Comparison of ENCODE assay signal across 18 cellular contexts in genomic region chr15:63551400-63551799, GRCh38. TPM values are rescaled to one million over a fixed set of nuclear protein-coding genes. Genes with fewer than 3 reads are reported as not detected.
DNase-seq lines count a peak whose midpoint lies in the region; TF ChIP-seq lines count a peak whose summit lies in the region.
"Had no signal": no experiment of that assay in that cellular context is flagged by ENCODE, and none has a peak within 500 bp of the region (broad histone marks: within the 10 kb centered on the region; RNA-seq: fewer than 3 reads in every experiment).

No MANE protein-coding gene starts in this region.

- in situ Hi-C loops in GM23248 (cut with MboI) = no loop called here

- TF ChIP-seq CTCF in fibroblast of mammary gland (conservative IDR thresholded peaks at IDR 0.05; ENCODE audit: control insufficient read depth, insufficient read depth, low read depth, low read length) (no peak), sigmoid colon (IDR thresholded peaks at IDR 0.05) (no peak), GM10266 (IDR thresholded peaks at IDR 0.05; ENCODE audit: control insufficient read depth, insufficient read depth, low read depth, missing control alignments) (no peak)

- H3K79me2 ChIP-seq in GM23248 (ENCODE audit: insufficient read depth) = 0 out of 2 replicates have a peak, but pooled peaks cover 7% of the 10 kb centered on the region

- H3K9ac ChIP-seq in GM23248 = no peak overlapping the region

- H3K36me3 ChIP-seq in GM23248 (ENCODE audit: low read depth) = no peaks in the 10 kb centered on the region
- no peaks in the 10 kb centered on the region for H3K36me3 ChIP-seq in SJCRH30
- peaks cover 0 to under 1% (median 0%) of the 10 kb centered on the region in 4 donors for H3K36me3 ChIP-seq in sigmoid colon

- no peaks in the 10 kb centered on the region for H3K9me2 ChIP-seq in GM23248 (ENCODE audit: insufficient read depth)

- H3K27ac ChIP-seq in GM23248 = no peak overlapping the region
- H3K27ac ChIP-seq in SJCRH30 = peak overlapping the region; percentile 42
- H3K27ac ChIP-seq in sigmoid colon = peak overlapping the region in 3 of 4 donors; percentile 59 to 80 (median 76)

- H2AFZ ChIP-seq in GM23248 = no peak overlapping the region
- H2AFZ ChIP-seq: GM23338 had no signal

- intact Hi-C loops in sigmoid colon (cut with DNase I) = loop anchor here (5.0 kb wide), 1 partner anchor 44 kb away; no protein-coding TSS in a partner anchor

- H3K4me1 ChIP-seq in GM23248 (ENCODE audit: insufficient read depth) (peaks cover 34% of the 10 kb centered on the region), SJCRH30 (peaks cover 39% of the 10 kb centered on the region), sigmoid colon (peaks cover 0 to 40% (median 35%) of the 10 kb centered on the region in 4 donors)

- H3K9me3 ChIP-seq in GM23248 (ENCODE audit: low read depth) (no peaks in the 10 kb centered on the region), SJCRH30 (replicated peaks) (no peaks in the 10 kb centered on the region), sigmoid colon (no peaks in the 10 kb centered on the region)

- no peak overlapping the region for H3K4me3 ChIP-seq in GM23248
- H3K4me3 ChIP-seq in SJCRH30 = no peak overlapping the region
- H3K4me3 ChIP-seq in fibroblast of mammary gland (ENCODE audit: control insufficient read depth, low read depth, low read length) = no peak overlapping the region
- H3K4me3 ChIP-seq in sigmoid colon = no peak overlapping the region
- H3K4me3 ChIP-seq: GM23338 had no signal

- no peaks in the 10 kb centered on the region for H4K20me1 ChIP-seq in GM23248 (ENCODE audit: insufficient read depth)

- peaks cover 31% of the 10 kb centered on the region for H3F3A ChIP-seq in GM23248 (ENCODE audit: insufficient read depth)

- no peak for TF ChIP-seq EP300 in sigmoid colon (IDR thresholded peaks at IDR 0.05)

- H3K27me3 ChIP-seq in GM23248 (replicated peaks; ENCODE audit: insufficient read depth) (no peaks in the 10 kb centered on the region), SJCRH30 (no peaks in the 10 kb centered on the region), sigmoid colon (no peaks in the 10 kb centered on the region)

- no peak overlapping the region for H3K4me2 ChIP-seq in GM23248 (ENCODE audit: unreplicated experiment)
- H3K4me2 ChIP-seq: GM23338 had no signal

- no peak for TF ChIP-seq POLR2A in sigmoid colon (IDR thresholded peaks at IDR 0.05)

- 36 to 50% methylated on average over 1 of the region's 1 CpG for WGBS in GM23248 (ENCODE audit: low coverage in 1 of 2, low lambda C conversion rate in 2 of 2, missing lambda C conversion rate in 2 of 2), 2 experiments
- 46 to 63% methylated on average over 1 of the region's 1 CpG for WGBS in sigmoid colon, 2 donors

- DNase-seq in GM23248 = peak; percentile 73
- peak in 1 of 2 experiments; percentile 64 for DNase-seq in SJCRH30
- DNase-seq in fibroblast of mammary gland (ENCODE audit: low read depth) = peak; percentile 72
- DNase-seq in sigmoid colon = no peak
- DNase-seq in GM10266 (ENCODE audit: extremely low spot score) = no peak
- DNase-seq in germinal center (ENCODE audit: low spot score) = no peak
- no peak for DNase-seq in activated T-cell treated with anti-CD3 and anti-CD28 coated beads, Interleukin-2, amount 50 U/mL, for 1 hour
- DNase-seq in stimulated activated CD4-positive, alpha-beta T cell treated with anti-CD3 and anti-CD28 coated beads, Interleukin-4, amount 100 ng/mL, for 24 hours = no peak
- DNase-seq: activated CD8-positive, alpha-beta T cell treated with anti-CD3 and anti-CD28 coated beads for 36 hours; endodermal cell; hippocampal formation; KBM-7; left colon; naive B cell; NCI-H1694; SHP77 treated with DMSO at 0.1 percent for 48 hours; stimulated activated naive CD4-positive, alpha-beta T cell had no signal

RNA-seq across cellular contexts. Expression of gene FBXL22, which starts 45.8 kb away (rescaled TPM):
- 0.32 TPM in 1 of 2 replicates, not detected in the other for total RNA-seq in GM23248 (2014; rRNA removed; shearing (Covaris generic))
- polyA plus RNA-seq in GM23248 (2016; fragmentation: Nextera tagmentation; extraction: Ambion mirVana) (0.65 and 1.4 TPM in 2 replicates), sigmoid colon (1 to 10 TPM in 2 of 3 donors, under 1 TPM in 1; 0.69 to 2.6 (median 1.2) TPM)
- 0.10 and 0.34 TPM in 2 replicates for total RNA-seq in SJCRH30 (2014; rRNA removed; shearing (Covaris generic))
- 100 to 1,000 TPM in 2 of 4 donors, 10 to 100 TPM in 2; 46.7 to 150 (median 99.3) TPM for total RNA-seq in sigmoid colon
- total RNA-seq: GM23338 had no signal

RNA-seq across cellular contexts. Expression of gene USP3, which starts 47.0 kb away (rescaled TPM):
- 21.0 and 24.5 TPM in 2 replicates for total RNA-seq in GM23248 (2014; rRNA removed; shearing (Covaris generic))
- 15.4 and 16.1 TPM in 2 replicates for polyA plus RNA-seq in GM23248 (2016; fragmentation: Nextera tagmentation; extraction: Ambion mirVana)
- 36.9 and 42.0 TPM in 2 replicates for total RNA-seq in SJCRH30 (2014; rRNA removed; shearing (Covaris generic))
- 10 to 100 TPM; 46.4 to 66.5 (median 64.8) TPM for total RNA-seq in sigmoid colon
- polyA plus RNA-seq in sigmoid colon = 10 to 100 TPM; 20.4 to 31.4 (median 26.4) TPM

Comparison
In these comparisons a context has a peak if more than half of its experiments do, and no peak if none do; other contexts are left out.
1. DNase-seq: peak in GM23248 (single experiment) and fibroblast of mammary gland (single experiment); none in sigmoid colon (single experiment), GM10266 (single experiment), germinal center (single experiment), activated T-cell treated with anti-CD3 and anti-CD28 coated beads, Interleukin-2, amount 50 U/mL, for 1 hour (single experiment) and stimulated activated CD4-positive, alpha-beta T cell treated with anti-CD3 and anti-CD28 coated beads, Interleukin-4, amount 100 ng/mL, for 24 hours (single experiment).
2. RNA of gene FBXL22, which starts 45.8 kb away (total RNA-seq): 46.7 to 150 TPM in sigmoid colon; 0.10 to 0.34 TPM in SJCRH30 and 0.32 TPM in GM23248; every median in the first group is over 10 times any median in the second.